In genomic region chr3:195582947-195583346, GRCh38 we compare ENCODE assay signal across 16 cellular contexts. TPM values are rescaled to one million over a fixed set of nuclear protein-coding genes. Genes with fewer than 3 reads are reported as not detected.
DNase-seq lines count a peak whose midpoint lies in the region; TF ChIP-seq lines count a peak whose summit lies in the region.
"Had no signal": no experiment of that assay in that cellular context is flagged by ENCODE, and none has a peak within 500 bp of the region (broad histone marks: within the 10 kb centered on the region; RNA-seq: fewer than 3 reads in every experiment).

No MANE protein-coding gene starts in this region.

- 83 to 90% methylated on average over 9 of the region's 9 CpGs for WGBS in thyroid gland, 2 donors

- H3K4me1 ChIP-seq in thyroid gland: no peaks in the 10 kb centered on the region

- TF ChIP-seq CTCF in choroid plexus epithelial cell (conservative IDR thresholded peaks at IDR 0.05; ENCODE audit: low read depth, low read length) (peak; percentile 31), thyroid gland (IDR thresholded peaks at IDR 0.05) (no peak)

- H3K4me3 ChIP-seq in choroid plexus epithelial cell (ENCODE audit: low read depth, low read length) (peak overlapping the region; percentile 22), thyroid gland (replicated peaks in 1 of 3) (no peak overlapping the region)
- H3K4me3 ChIP-seq: GM12878, spleen had no signal

- peak overlapping the region in 2 of 3 donors; percentile 26 to 30 for H3K27ac ChIP-seq in thyroid gland
- H3K27ac ChIP-seq: KMS-11, spleen had no signal

- DNase-seq in SIG-M5 treated with dmso at 0.1 percent for 504 hours (lab: John Stamatoyannopoulos, UW; ENCODE audit: unreplicated experiment) (peak; percentile 49), SIG-M5 (lab: John Stamatoyannopoulos, UW) (no peak), choroid plexus epithelial cell (ENCODE audit: low read depth) (peak; percentile 22), islet precursor cell (peak; percentile 60), thyroid gland (no peak), CD1c-positive myeloid dendritic cell (ENCODE audit: extremely low spot score) (no peak), NCI-H526 (lab: John Stamatoyannopoulos, UW) (no peak), hepatic stellate cell (ENCODE audit: low spot score) (no peak)
- DNase-seq: activated CD4-positive, alpha-beta memory T cell treated with anti-CD3 and anti-CD28 coated beads for 36 hours; central memory CD4-positive, alpha-beta T cell; DMS153; NCI-H2171; spleen; T-helper 17 cell had no signal

- no peaks in the 10 kb centered on the region for H3K27me3 ChIP-seq in thyroid gland
- H3K27me3 ChIP-seq: spleen had no signal

- TF ChIP-seq POLR2A in thyroid gland (IDR thresholded peaks at IDR 0.05): no peak

- intact Hi-C loops in thyroid gland (cut with DNase I): no loop called here

- H3K9me3 ChIP-seq in thyroid gland: no peaks in the 10 kb centered on the region
- H3K9me3 ChIP-seq: spleen had no signal

- H3K36me3 ChIP-seq in thyroid gland: no peaks in the 10 kb centered on the region
- H3K36me3 ChIP-seq: spleen had no signal

RNA-seq across cellular contexts. Expression of gene APOD, which starts 0.8 kb away (rescaled TPM):
- total RNA-seq in thyroid gland: 100 to 1,000 TPM; 283 to 756 (median 407) TPM
- total RNA-seq: T-helper 17 cell had no signal

RNA-seq across cellular contexts. Expression of gene PPP1R2, which starts 39.8 kb away (rescaled TPM):
- 100 to 1,000 TPM in 2 of 4 donors, 10 to 100 TPM in 2; 76.2 to 113 (median 99.9) TPM for total RNA-seq in thyroid gland

Comparison
In these comparisons a context has a peak if more than half of its experiments do, and no peak if none do; other contexts are left out.
1. DNase-seq: peak in SIG-M5 treated with dmso at 0.1 percent for 504 hours (single experiment), choroid plexus epithelial cell (single experiment) and islet precursor cell (single experiment); none in SIG-M5 (single experiment), thyroid gland (0 of 2), CD1c-positive myeloid dendritic cell (single experiment), NCI-H526 (0 of 2) and hepatic stellate cell (single experiment).